Comparison of ENCODE assay signal across 15 cellular contexts in genomic region chr13:42330991-42331390, GRCh38.
"Had no signal": no experiment of that assay in that cellular context is flagged by ENCODE, and none has a peak within 500 bp of the region (broad histone marks: within the 10 kb centered on the region; RNA-seq: fewer than 3 reads in every experiment).

No MANE protein-coding gene starts in this region.

- H3K4me3 Mint-ChIP-seq: activated CD4-positive, alpha-beta T cell treated with anti-CD3 and anti-CD28 coated beads, Interleukin-2, amount 10 ng/mL, durations not matched to agents 7 days and 5 days; stimulated activated memory B cell treated with anti-CD40 and anti-IgM and Interleukin-4, amounts not matched to agents 10 μg/mL and 1 μg/mL and 100 μg/mL, for 72 hours had no signal

- H3K4me3 ChIP-seq: ascending aorta, breast epithelium, dorsolateral prefrontal cortex, esophagus muscularis mucosa, pancreas, tibial artery, uterus had no signal

- H3K36me3 Mint-ChIP-seq: naive thymus-derived CD8-positive, alpha-beta T cell; stimulated activated memory B cell treated with anti-CD40 and anti-IgM and Interleukin-4, amounts not matched to agents 10 μg/mL and 1 μg/mL and 100 μg/mL, for 72 hours had no signal

- FAIRE-seq: pancreas had no signal

- H3K36me3 ChIP-seq: ascending aorta, breast epithelium, esophagus muscularis mucosa, pancreas, tibial artery, uterus had no signal

- H3K27me3 ChIP-seq: ascending aorta, breast epithelium, dorsolateral prefrontal cortex, esophagus muscularis mucosa, pancreas, tibial artery, uterus had no signal

- H3K9me3 ChIP-seq: ascending aorta, breast epithelium, esophagus muscularis mucosa, pancreas, tibial artery, uterus had no signal

- H3K4me1 ChIP-seq: ascending aorta, breast epithelium, esophagus muscularis mucosa, pancreas, tibial artery, uterus had no signal

- H3K9me3 Mint-ChIP-seq: naive thymus-derived CD8-positive, alpha-beta T cell; stimulated activated memory B cell treated with anti-CD40 and anti-IgM and Interleukin-4, amounts not matched to agents 10 μg/mL and 1 μg/mL and 100 μg/mL, for 72 hours had no signal

- H3K27me3 Mint-ChIP-seq: activated CD4-positive, alpha-beta T cell treated with anti-CD3 and anti-CD28 coated beads, Interleukin-2, amount 10 ng/mL, durations not matched to agents 7 days and 5 days; naive thymus-derived CD8-positive, alpha-beta T cell; stimulated activated memory B cell treated with anti-CD40 and anti-IgM and Interleukin-4, amounts not matched to agents 10 μg/mL and 1 μg/mL and 100 μg/mL, for 72 hours had no signal

- ATAC-seq: naive thymus-derived CD8-positive, alpha-beta T cell; pancreas; stimulated activated memory B cell treated with anti-CD40 and anti-IgM and Interleukin-4, amounts not matched to agents 10 μg/mL and 1 μg/mL and 100 μg/mL, for 72 hours had no signal

- H3K27ac Mint-ChIP-seq: stimulated activated memory B cell treated with anti-CD40 and anti-IgM and Interleukin-4, amounts not matched to agents 10 μg/mL and 1 μg/mL and 100 μg/mL, for 72 hours had no signal

- DNase-seq: activated CD4-positive, alpha-beta T cell treated with anti-CD3 and anti-CD28 coated beads, Interleukin-2, amount 10 ng/mL, durations not matched to agents 7 days and 5 days; activated gamma-delta T cell treated with Interleukin-2 at 50 U/mL for 16 hours; dorsolateral prefrontal cortex; hypothalamus; kidney glomerular epithelial cell; mesenchymal stem cell; naive thymus-derived CD8-positive, alpha-beta T cell; pancreas; stimulated activated CD4-positive, alpha-beta T cell treated with anti-CD3 and anti-CD28 coated beads, Interleukin-2, amount 100 ng/mL, for 48 hours; tibial artery; uterus had no signal

- H3K27ac ChIP-seq: ascending aorta, breast epithelium, esophagus muscularis mucosa, pancreas, tibial artery, uterus had no signal
